Comparison of ENCODE assay signal across 8 cellular contexts in genomic region chr11:129374993-129375721, GRCh38. TPM values are rescaled to one million over a fixed set of nuclear protein-coding genes. Genes with fewer than 3 reads are reported as not detected.
DNase-seq lines count a peak whose midpoint lies in the region; ATAC-seq, FAIRE-seq and TF ChIP-seq lines count a peak whose summit lies in the region.

No MANE protein-coding gene starts in this region.

- no peak overlapping the region for H3K18ac ChIP-seq in mesendoderm (ENCODE audit: low read length)

- ATAC-seq in sciatic nerve (no peak), GM18505 (IDR thresholded peaks at IDR 0.05; ENCODE audit: unreplicated experiment) (no peak), HG03135 (IDR thresholded peaks at IDR 0.05; ENCODE audit: unreplicated experiment) (no peak)

- no peak overlapping the region for H3K56ac ChIP-seq in mesendoderm (ENCODE audit: low read length)

- H3K23ac ChIP-seq in mesendoderm (ENCODE audit: low read length): no peak overlapping the region

- H3K9ac ChIP-seq in Loucy (ENCODE audit: low read depth, low read length, poor library complexity, severe bottlenecking): no peak overlapping the region
- H3K9ac ChIP-seq in mesendoderm (ENCODE audit: low read length): no peak overlapping the region

- H2AFZ ChIP-seq in Loucy (ENCODE audit: low read length): no peak overlapping the region

- in situ Hi-C loops in Caki2 (cut with HindIII; ENCODE audit: low pct_unique_long_range_greater_than_20kb, low sequenced_read_pairs): no loop called here

- no peak overlapping the region for H2BK5ac ChIP-seq in mesendoderm (ENCODE audit: low read length)

- H3K36me3 ChIP-seq in Loucy (ENCODE audit: insufficient read depth, low read length): no peaks in the 10 kb centered on the region
- H3K36me3 ChIP-seq in bronchial epithelial cell (ENCODE audit: control insufficient read depth, insufficient read depth, low read length): no peaks in the 10 kb centered on the region
- H3K36me3 ChIP-seq in mesendoderm (ENCODE audit: control insufficient read depth, insufficient read depth, low read length): no peaks in the 10 kb centered on the region
- H3K36me3 ChIP-seq in vagina: no peaks in the 10 kb centered on the region

- H3K4me1 ChIP-seq in Loucy (ENCODE audit: insufficient read depth, low read length, poor library complexity, severe bottlenecking) (no peaks in the 10 kb centered on the region), mesendoderm (ENCODE audit: control insufficient read depth, low read depth, low read length) (peaks cover 2% of the 10 kb centered on the region), vagina (peaks cover 29% of the 10 kb centered on the region)

- H4K20me1 ChIP-seq in Loucy (ENCODE audit: insufficient read depth, low read length, poor library complexity, severe bottlenecking): no peaks in the 10 kb centered on the region

- no peak overlapping the region for H2BK120ac ChIP-seq in mesendoderm (ENCODE audit: low read depth, low read length)

- H2AK5ac ChIP-seq in mesendoderm (ENCODE audit: low read length): no peak overlapping the region

- FAIRE-seq in bronchial epithelial cell (lab: Jason Lieb, UNC): no peak

- H3K4me2 ChIP-seq in Loucy (ENCODE audit: low read depth, low read length, poor library complexity, severe bottlenecking): peak overlapping the region; percentile 42
- H3K4me2 ChIP-seq in mesendoderm (ENCODE audit: low read length): peak overlapping the region; percentile 77

- no peak overlapping the region for H3K4ac ChIP-seq in mesendoderm (ENCODE audit: low read depth, low read length)

- H2BK15ac ChIP-seq in mesendoderm (replicated peaks; ENCODE audit: low read depth): no peak overlapping the region

- no peaks in the 10 kb centered on the region for H3K79me1 ChIP-seq in mesendoderm (ENCODE audit: low read length)

- H3K27ac ChIP-seq in mesendoderm (ENCODE audit: low read depth, low read length) (no peak overlapping the region), vagina (peak overlapping the region; percentile 67)

- no peaks in the 10 kb centered on the region for H3F3A ChIP-seq in Loucy (ENCODE audit: low read depth)

- DNase-seq in Caki2 (ENCODE audit: low read depth): peak; percentile 6
- DNase-seq in bronchial epithelial cell (ENCODE audit: low read depth): peak; percentile 45
- DNase-seq in mesendoderm: peak; percentile 70
- no peak for DNase-seq in vagina (ENCODE audit: extremely low spot score in 2 of 2)
- DNase-seq in sciatic nerve (ENCODE audit: low spot score): no peak

- H3K79me2 ChIP-seq in Loucy (ENCODE audit: insufficient read depth, low read length) (no peaks in the 10 kb centered on the region), mesendoderm (ENCODE audit: control insufficient read depth, insufficient read depth, low read length) (no peaks in the 10 kb centered on the region)

- H3K9me2 ChIP-seq in Loucy (replicated peaks; ENCODE audit: low read depth, low read length): no peaks in the 10 kb centered on the region

- no peaks in the 10 kb centered on the region for H3K9me3 ChIP-seq in Loucy (ENCODE audit: insufficient read depth, low read depth, low read length)
- no peaks in the 10 kb centered on the region for H3K9me3 ChIP-seq in vagina

- H3K27me3 ChIP-seq in Loucy (ENCODE audit: insufficient read depth, low read length, poor library complexity, severe bottlenecking) (peaks cover 53% of the 10 kb centered on the region), bronchial epithelial cell (ENCODE audit: control insufficient read depth, insufficient read depth, low read length) (peaks cover 15% of the 10 kb centered on the region), mesendoderm (ENCODE audit: insufficient read depth, low read length, poor library complexity) (peaks cover 49% of the 10 kb centered on the region), vagina (no peaks in the 10 kb centered on the region)

- intact Hi-C loops in vagina (cut with DNase I) (no loop called here), sciatic nerve (cut with DNase I) (no loop called here)

- no CpG with 5 or more reads among the region's 60 CpGs for WGBS in mesendoderm (ENCODE audit: extremely low coverage, insufficient coverage, low lambda C conversion rate)

- TF ChIP-seq POLR2A in vagina (IDR thresholded peaks at IDR 0.05) (no peak), GM18505 (IDR thresholded peaks at IDR 0.05; ENCODE audit: borderline replicate concordance, extremely low read depth, insufficient read depth, insufficient read length) (no peak)

- H4K5ac ChIP-seq in mesendoderm (ENCODE audit: low read length): no peak overlapping the region

- no peak overlapping the region for H3K4me3 ChIP-seq in Loucy (ENCODE audit: low read length, poor library complexity, severe bottlenecking)
- peak overlapping the region; percentile 51 for H3K4me3 ChIP-seq in bronchial epithelial cell (ENCODE audit: low read depth, low read length)
- H3K4me3 ChIP-seq in mesendoderm (ENCODE audit: low read length): peak overlapping the region; percentile 20
- H3K4me3 ChIP-seq in vagina: peak overlapping the region; percentile 44 to 50

- H4K8ac ChIP-seq in mesendoderm (ENCODE audit: low read depth, low read length): no peak overlapping the region

- TF ChIP-seq CTCF in Loucy (conservative IDR thresholded peaks at IDR 0.05; ENCODE audit: low read length) (no peak), bronchial epithelial cell (IDR thresholded peaks at IDR 0.05; ENCODE audit: insufficient read depth, low read length, severe bottlenecking) (no peak), vagina (IDR thresholded peaks at IDR 0.05) (no peak)

RNA-seq across cellular contexts. Expression of gene BARX2, which starts 0.5 kb away (rescaled TPM):
- 1.8 TPM in 1 of 2 replicates, not detected in the other for total RNA-seq in Caki2 (2014; rRNA removed; shearing (Covaris generic); ENCODE audit: low replicate concordance)
- total RNA-seq in bronchial epithelial cell (2.9 and 8.1 TPM in 2 replicates), vagina (25.3 TPM), sciatic nerve (not detected)
- polyA plus RNA-seq in mesendoderm (2013, experiment 1 of 2): 0.01 TPM
- polyA plus RNA-seq in mesendoderm (2013, experiment 2 of 2): not detected

Comparison
In these comparisons a context has a peak if more than half of its experiments do, and no peak if none do; other contexts are left out.
1. DNase-seq: peak in Caki2 (single experiment), bronchial epithelial cell (single experiment) and mesendoderm (single experiment); none in vagina (0 of 2) and sciatic nerve (single experiment).